ENCODE assay signal across 29 cellular contexts in genomic region chr1:50615036-50615750, GRCh38.
"Had no signal": no experiment of that assay in that cellular context is flagged by ENCODE, and none has a peak within 500 bp of the region (broad histone marks: within the 10 kb centered on the region; RNA-seq: fewer than 3 reads in every experiment).

No MANE protein-coding gene starts in this region.

- H3K9me3 ChIP-seq: body of pancreas, gastrocnemius medialis, left ventricle myocardium inferior, right atrium auricular region, stomach, thyroid gland, upper lobe of left lung had no signal

- DNase-seq: activated CD4-positive, alpha-beta T cell treated with anti-CD3 and anti-CD28 coated beads for 48 hours; activated CD4-positive, alpha-beta T cell treated with anti-CD3 and anti-CD28 coated beads, Interleukin-2, amount 50 U/mL, for 48 hours; activated CD8-positive, alpha-beta memory T cell treated with anti-CD3 and anti-CD28 coated beads for 24 hours; activated effector memory CD4-positive, alpha-beta T cell treated with Interleukin-2 at 50 U/mL for 16 hours; activated naive CD4-positive, alpha-beta T cell treated with Interleukin-2 at 50 U/mL for 16 hours; aorta; body of pancreas; dorsolateral prefrontal cortex; effector memory CD4-positive, alpha-beta T cell; gastrocnemius medialis; glutamatergic neuron; left ventricle myocardium inferior; mesendoderm; natural killer cell; occipital lobe; stimulated activated CD4-positive, alpha-beta T cell treated with anti-CD3 and anti-CD28 coated beads, Interleukin-1b, Interleukin-23, amount 100 ng/mL, for 48 hours; stimulated activated CD4-positive, alpha-beta T cell treated with anti-CD3 and anti-CD28 coated beads, Interleukin-4, amount 100 ng/mL, for 4 hours; stimulated activated CD8-positive, alpha-beta memory T cell treated with anti-CD3 and anti-CD28 coated beads, Interleukin-4, amount 100 ng/mL, for 48 hours; stomach; thyroid gland; upper lobe of left lung; WERI-Rb-1 had no signal

- H3K4me3 Mint-ChIP-seq: activated naive CD8-positive, alpha-beta T cell; natural killer cell; neural progenitor cell; stimulated activated memory B cell treated with anti-CD40 and anti-IgM and Interleukin-4, amounts not matched to agents 10 μg/mL and 1 μg/mL and 100 μg/mL, for 72 hours had no signal

- H3K36me3 ChIP-seq: gastrocnemius medialis, neural progenitor cell, right atrium auricular region, stomach, thyroid gland, upper lobe of left lung, WERI-Rb-1 had no signal

- ATAC-seq: body of pancreas; gastrocnemius medialis; natural killer cell; stimulated activated memory B cell treated with anti-CD40 and anti-IgM and Interleukin-4, amounts not matched to agents 10 μg/mL and 1 μg/mL and 100 μg/mL, for 72 hours had no signal

- H3K27me3 ChIP-seq: body of pancreas, dorsolateral prefrontal cortex, gastrocnemius medialis, neural progenitor cell, right atrium auricular region, stomach, thyroid gland, upper lobe of left lung had no signal

- H3K27me3 Mint-ChIP-seq: activated naive CD8-positive, alpha-beta T cell; stimulated activated memory B cell treated with anti-CD40 and anti-IgM and Interleukin-4, amounts not matched to agents 10 μg/mL and 1 μg/mL and 100 μg/mL, for 72 hours had no signal

- H3K4me1 ChIP-seq: body of pancreas, gastrocnemius medialis, left ventricle myocardium inferior, right atrium auricular region, stomach, thyroid gland had no signal

- H3K27ac ChIP-seq: body of pancreas, coronary artery, dorsolateral prefrontal cortex, gastrocnemius medialis, left ventricle myocardium inferior, neural progenitor cell, right atrium auricular region, stomach, thyroid gland, upper lobe of left lung, WERI-Rb-1 had no signal

- H3K4me1 Mint-ChIP-seq: stimulated activated memory B cell treated with anti-CD40 and anti-IgM and Interleukin-4, amounts not matched to agents 10 μg/mL and 1 μg/mL and 100 μg/mL, for 72 hours had no signal

- H3K4me3 ChIP-seq: body of pancreas, coronary artery, dorsolateral prefrontal cortex, gastrocnemius medialis, left ventricle myocardium inferior, lung, neural progenitor cell, right atrium auricular region, smooth muscle cell, stomach, thyroid gland, upper lobe of left lung had no signal

- H3K9me3 Mint-ChIP-seq: natural killer cell had no signal

- H3K27ac Mint-ChIP-seq: activated naive CD8-positive, alpha-beta T cell; natural killer cell; neural progenitor cell; stimulated activated memory B cell treated with anti-CD40 and anti-IgM and Interleukin-4, amounts not matched to agents 10 μg/mL and 1 μg/mL and 100 μg/mL, for 72 hours had no signal
